ENCODE assay signal across 1 cellular context in the genomic region with DNA sequence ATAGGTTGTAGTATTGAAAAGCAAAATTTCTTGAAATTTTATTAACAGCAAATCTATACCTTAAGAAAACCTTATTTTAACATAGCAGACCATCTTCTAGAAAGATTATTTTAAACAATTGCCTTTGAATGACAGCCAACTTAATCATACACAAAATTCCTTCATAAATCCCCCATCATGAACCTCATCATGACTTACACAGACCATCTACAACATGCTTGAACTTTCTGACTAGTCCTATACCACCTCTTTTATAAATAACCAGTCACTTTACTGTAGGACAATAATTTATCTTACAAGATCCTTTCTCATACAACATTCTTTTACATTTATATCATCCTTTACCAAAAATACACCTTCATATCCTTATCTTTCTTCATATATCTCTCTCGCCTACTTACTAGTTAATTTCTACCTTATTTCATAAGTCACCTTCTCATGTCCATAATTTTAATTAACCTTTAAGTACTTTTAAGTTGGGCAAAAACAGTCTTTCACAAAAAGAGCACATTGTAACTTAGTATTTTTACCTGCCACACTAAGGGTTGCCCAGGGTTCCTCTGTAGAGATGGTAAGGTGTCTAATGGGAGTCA.
TF ChIP-seq lines count a peak whose summit lies in the region.

No MANE protein-coding gene starts in this region.

TF ChIP-seq in HEK293, 187 proteins besides CTCF, POLR2A, EP300 and RAD21 (continued from another document):
- TF ChIP-seq ZNF518A (tag by site-specific recombination; conservative IDR thresholded peaks at IDR 0.05; ENCODE audit: low read depth) (0 out of 2 replicates have a peak, but pooled peaks have one; percentile 22), ZNF350 (tag by site-specific recombination; IDR thresholded peaks at IDR 0.05) (no peak), REST (tag by site-specific recombination; IDR thresholded peaks at IDR 0.05) (no peak)
